2 cellular contexts compared by ENCODE assay signal in the genomic region with DNA sequence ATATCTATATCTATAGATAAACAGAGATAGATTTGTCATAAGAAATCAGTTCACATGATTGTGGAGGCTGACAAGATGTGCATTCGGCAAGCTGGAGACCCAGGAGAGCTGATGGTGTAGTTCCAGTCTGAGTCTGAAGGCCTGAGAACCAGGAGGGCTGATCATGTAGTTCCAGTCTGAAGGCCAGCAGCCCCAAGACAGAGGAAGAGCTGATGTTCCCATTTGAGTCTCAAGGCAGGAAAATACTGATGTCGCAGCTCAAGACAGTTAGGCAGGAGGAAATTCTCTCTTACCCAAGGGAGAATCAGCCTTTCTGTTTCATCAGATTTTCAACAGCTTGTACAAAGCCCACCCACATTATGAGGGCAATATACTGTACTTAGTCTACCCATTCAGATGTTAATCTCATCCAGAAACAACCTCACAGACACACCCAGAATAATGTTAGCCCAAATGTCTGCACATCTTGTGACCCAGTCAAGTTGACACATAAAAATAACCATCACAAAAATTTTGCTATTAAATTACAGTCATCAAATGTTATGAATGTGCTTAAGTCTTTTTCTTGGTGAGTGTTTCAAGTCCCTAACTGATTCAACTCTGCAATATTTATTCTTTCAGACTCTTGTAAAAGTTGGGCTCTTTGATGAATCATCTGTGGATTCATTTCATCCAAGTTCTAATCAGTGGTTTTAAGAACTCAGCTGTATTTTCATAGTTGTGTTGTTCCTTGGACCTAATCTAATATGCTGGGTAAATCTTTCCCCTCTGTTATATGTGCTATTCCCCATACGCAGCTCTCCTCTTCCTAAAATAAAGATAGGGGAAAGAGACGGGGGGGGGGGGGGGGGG.
TF ChIP-seq lines count a peak whose summit lies in the region.

No MANE protein-coding gene starts in this region.

TF ChIP-seq in IMR-90, 13 proteins besides CTCF, POLR2A, EP300 and RAD21:
- TF ChIP-seq BHLHE40 (IDR thresholded peaks at IDR 0.05; ENCODE audit: low read depth, low read length) (no peak), SMC3 (IDR thresholded peaks at IDR 0.05; ENCODE audit: low read depth, low read length) (no peak), CEBPB (IDR thresholded peaks at IDR 0.05; ENCODE audit: low read depth, low read length) (no peak), FOS (IDR thresholded peaks at IDR 0.05; ENCODE audit: low read depth, low read length) (no peak), NFE2L2 (IDR thresholded peaks at IDR 0.05; ENCODE audit: low read depth, low read length) (no peak), RFX5 (IDR thresholded peaks at IDR 0.05; ENCODE audit: low read depth, low read length) (no peak), RCOR1 (IDR thresholded peaks at IDR 0.05; ENCODE audit: insufficient replicate concordance, low read length) (no peak), MAZ (IDR thresholded peaks at IDR 0.05; ENCODE audit: borderline replicate concordance, low read depth, low read length) (no peak), CHD1 (IDR thresholded peaks at IDR 0.05; ENCODE audit: low read depth, low read length) (no peak), MXI1 (IDR thresholded peaks at IDR 0.05; ENCODE audit: borderline replicate concordance, low read depth, low read length) (no peak), MAFK (IDR thresholded peaks at IDR 0.05; ENCODE audit: low read depth, low read length) (no peak)
- TF ChIP-seq, protein P1, sequence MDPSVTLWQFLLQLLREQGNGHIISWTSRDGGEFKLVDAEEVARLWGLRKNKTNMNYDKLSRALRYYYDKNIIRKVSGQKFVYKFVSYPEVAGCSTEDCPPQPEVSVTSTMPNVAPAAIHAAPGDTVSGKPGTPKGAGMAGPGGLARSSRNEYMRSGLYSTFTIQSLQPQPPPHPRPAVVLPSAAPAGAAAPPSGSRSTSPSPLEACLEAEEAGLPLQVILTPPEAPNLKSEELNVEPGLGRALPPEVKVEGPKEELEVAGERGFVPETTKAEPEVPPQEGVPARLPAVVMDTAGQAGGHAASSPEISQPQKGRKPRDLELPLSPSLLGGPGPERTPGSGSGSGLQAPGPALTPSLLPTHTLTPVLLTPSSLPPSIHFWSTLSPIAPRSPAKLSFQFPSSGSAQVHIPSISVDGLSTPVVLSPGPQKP (IDR thresholded peaks at IDR 0.05; ENCODE audit: borderline replicate concordance, low read depth, low read length), result no peak

TF ChIP-seq in HepG2, 621 proteins besides CTCF, POLR2A, EP300 and RAD21:
- no peak for TF ChIP-seq SIX1 (CRISPR knock-in tag; IDR thresholded peaks at IDR 0.05; ENCODE audit: borderline replicate concordance)
- TF ChIP-seq SRF (IDR thresholded peaks at IDR 0.05; ENCODE audit: low read depth, low read length), result no peak
- TF ChIP-seq, protein P2, sequence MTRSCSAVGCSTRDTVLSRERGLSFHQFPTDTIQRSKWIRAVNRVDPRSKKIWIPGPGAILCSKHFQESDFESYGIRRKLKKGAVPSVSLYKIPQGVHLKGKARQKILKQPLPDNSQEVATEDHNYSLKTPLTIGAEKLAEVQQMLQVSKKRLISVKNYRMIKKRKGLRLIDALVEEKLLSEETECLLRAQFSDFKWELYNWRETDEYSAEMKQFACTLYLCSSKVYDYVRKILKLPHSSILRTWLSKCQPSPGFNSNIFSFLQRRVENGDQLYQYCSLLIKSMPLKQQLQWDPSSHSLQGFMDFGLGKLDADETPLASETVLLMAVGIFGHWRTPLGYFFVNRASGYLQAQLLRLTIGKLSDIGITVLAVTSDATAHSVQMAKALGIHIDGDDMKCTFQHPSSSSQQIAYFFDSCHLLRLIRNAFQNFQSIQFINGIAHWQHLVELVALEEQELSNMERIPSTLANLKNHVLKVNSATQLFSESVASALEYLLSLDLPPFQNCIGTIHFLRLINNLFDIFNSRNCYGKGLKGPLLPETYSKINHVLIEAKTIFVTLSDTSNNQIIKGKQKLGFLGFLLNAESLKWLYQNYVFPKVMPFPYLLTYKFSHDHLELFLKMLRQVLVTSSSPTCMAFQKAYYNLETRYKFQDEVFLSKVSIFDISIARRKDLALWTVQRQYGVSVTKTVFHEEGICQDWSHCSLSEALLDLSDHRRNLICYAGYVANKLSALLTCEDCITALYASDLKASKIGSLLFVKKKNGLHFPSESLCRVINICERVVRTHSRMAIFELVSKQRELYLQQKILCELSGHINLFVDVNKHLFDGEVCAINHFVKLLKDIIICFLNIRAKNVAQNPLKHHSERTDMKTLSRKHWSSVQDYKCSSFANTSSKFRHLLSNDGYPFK (CRISPR knock-in tag; IDR thresholded peaks at IDR 0.05; ENCODE audit: borderline replicate concordance), result no peak
- TF ChIP-seq ZNF121 (CRISPR knock-in tag; IDR thresholded peaks at IDR 0.05), result no peak
- no peak for TF ChIP-seq NR2F6 (IDR thresholded peaks at IDR 0.05)
- no peak for TF ChIP-seq NR2F6 (CRISPR knock-in tag; IDR thresholded peaks at IDR 0.05)
- TF ChIP-seq, protein P3, sequence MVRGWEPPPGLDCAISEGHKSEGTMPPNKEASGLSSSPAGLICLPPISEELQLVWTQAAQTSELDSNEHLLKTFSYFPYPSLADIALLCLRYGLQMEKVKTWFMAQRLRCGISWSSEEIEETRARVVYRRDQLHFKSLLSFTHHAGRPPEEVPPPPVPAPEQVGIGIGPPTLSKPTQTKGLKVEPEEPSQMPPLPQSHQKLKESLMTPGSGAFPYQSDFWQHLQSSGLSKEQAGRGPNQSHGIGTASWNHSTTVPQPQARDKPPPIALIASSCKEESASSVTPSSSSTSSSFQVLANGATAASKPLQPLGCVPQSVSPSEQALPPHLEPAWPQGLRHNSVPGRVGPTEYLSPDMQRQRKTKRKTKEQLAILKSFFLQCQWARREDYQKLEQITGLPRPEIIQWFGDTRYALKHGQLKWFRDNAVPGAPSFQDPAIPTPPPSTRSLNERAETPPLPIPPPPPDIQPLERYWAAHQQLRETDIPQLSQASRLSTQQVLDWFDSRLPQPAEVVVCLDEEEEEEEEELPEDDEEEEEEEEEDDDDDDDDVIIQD (CRISPR knock-in tag; IDR thresholded peaks at IDR 0.05; ENCODE audit: low read depth), result no peak
